ENCODE assay signal across 26 cellular contexts in the genomic region with DNA sequence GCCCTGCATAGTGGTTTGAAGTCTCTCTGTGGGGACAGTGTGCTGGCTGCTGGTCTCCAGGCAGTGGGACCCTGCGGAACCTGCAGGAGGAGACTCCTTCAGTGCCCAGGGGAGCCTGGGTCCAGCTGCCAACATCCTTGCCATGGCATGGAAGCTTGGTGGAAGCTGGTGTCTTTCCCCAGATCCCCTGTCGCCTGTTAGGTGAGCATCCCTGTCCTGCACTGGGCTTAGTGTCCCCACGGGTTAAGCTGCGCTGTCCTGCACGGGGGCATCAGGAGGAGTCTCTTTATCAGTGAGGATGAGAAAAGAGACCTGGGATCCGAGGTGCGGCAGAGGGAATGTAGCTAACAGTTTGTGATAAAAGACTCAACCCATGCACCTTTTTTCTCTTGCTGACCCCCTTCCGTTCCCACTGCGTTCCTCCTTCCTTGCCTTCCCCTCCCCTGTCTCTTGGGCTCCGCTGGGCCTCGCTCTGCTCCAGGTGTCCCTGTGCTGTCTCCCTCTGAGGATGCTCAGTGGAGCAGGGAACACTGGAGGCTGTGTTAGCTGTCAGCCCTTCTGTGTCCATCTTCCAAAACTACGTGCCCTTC. TPM values are rescaled to one million over a fixed set of nuclear protein-coding genes. Genes with fewer than 3 reads are reported as not detected.
A peak's percentile ranks its signal among the peaks of the same experiment; 100 is the strongest.
DNase-seq lines count a peak whose midpoint lies in the region; ATAC-seq and TF ChIP-seq lines count a peak whose summit lies in the region.
"Had no signal": no experiment of that assay in that cellular context is flagged by ENCODE, and none has a peak within 500 bp of the region (broad histone marks: within the 10 kb centered on the region; RNA-seq: fewer than 3 reads in every experiment).

No MANE protein-coding gene starts in this region.

- peaks cover 2% of the 10 kb centered on the region for H3K4me1 Mint-ChIP-seq in glutamatergic neuron (ENCODE audit: low read depth, unreplicated experiment)
- H3K4me1 Mint-ChIP-seq: CD4-positive, CD25-positive, alpha-beta regulatory T cell; stimulated activated effector memory CD8-positive, alpha-beta T cell treated with anti-CD3 and anti-CD28 coated beads, Interleukin-12 subunit alpha, Interleukin-12 subunit beta, amount 100 ng/mL, for 72 hours had no signal

- H3K4me3 Mint-ChIP-seq in glutamatergic neuron (ENCODE audit: unreplicated experiment) = no peak overlapping the region
- H3K4me3 Mint-ChIP-seq: activated T-helper 1 cell treated with anti-CD3 and anti-CD28 coated beads, Interleukin-12 subunit alpha, Interleukin-12 subunit beta, Interleukin-2, Interleukin-4 antibody, amounts not matched to agents 30 ng/mL and 10 ng/mL and 1 ng/mL, durations not matched to agents 14 hours and 24 hours and 36 hours; CD4-positive, CD25-positive, alpha-beta regulatory T cell; dendritic cell treated with granulocyte-macrophage colony-stimulating factor and Interleukin-4, amounts not matched to agents 40 ng/mL and 50 ng/mL, for 4 days; stimulated activated effector memory CD8-positive, alpha-beta T cell treated with anti-CD3 and anti-CD28 coated beads, Interleukin-12 subunit alpha, Interleukin-12 subunit beta, amount 100 ng/mL, for 72 hours; T-helper 17 cell had no signal

- H3K4me3 ChIP-seq in WERI-Rb-1 (ENCODE audit: low read depth, low read length) = no peak overlapping the region
- H3K4me3 ChIP-seq in spleen = no peak overlapping the region
- H3K4me3 ChIP-seq: GM23248, left ventricle myocardium inferior, PC-9 had no signal

- ATAC-seq in HG02610 (IDR thresholded peaks at IDR 0.05; ENCODE audit: unreplicated experiment) = no peak
- ATAC-seq: stimulated activated effector memory CD8-positive, alpha-beta T cell treated with anti-CD3 and anti-CD28 coated beads, Interleukin-12 subunit alpha, Interleukin-12 subunit beta, amount 100 ng/mL, for 72 hours; T-helper 17 cell had no signal

- DNase-seq in activated CD8-positive, alpha-beta memory T cell treated with anti-CD3 and anti-CD28 coated beads for 24 hours = peak; percentile 44
- no peak for DNase-seq in activated CD8-positive, alpha-beta memory T cell treated with anti-CD3 and anti-CD28 coated beads, Interleukin-2, amount 50 U/mL, for 4 hours
- DNase-seq in WERI-Rb-1 = peak; percentile 6
- peak; percentile 13 for DNase-seq in glutamatergic neuron
- peak; percentile 36 for DNase-seq in spleen
- no peak for DNase-seq in AG08395 (ENCODE audit: low spot score)
- no peak for DNase-seq in nucleus accumbens (lab: John Stamatoyannopoulos, UW)
- DNase-seq: activated CD4-positive, alpha-beta T cell treated with anti-CD3 and anti-CD28 coated beads for 4 hours; CD4-positive, CD25-positive, alpha-beta regulatory T cell; central memory CD4-positive, alpha-beta T cell; DND-41; GF-D8; GM23248; left ventricle myocardium inferior; NCI-H146; NCI-H345; PC-9; SHP77; stimulated activated CD4-positive, alpha-beta T cell treated with anti-CD3 and anti-CD28 coated beads, Interleukin-15, amount 100 ng/mL, for 24 hours; T-helper 17 cell had no signal

- intact Hi-C loops in spleen (cut with DNase I; ENCODE audit: low total_unique reads) = no loop called here

- 95 to 98% (median 96%) methylated on average over 10 to 12 of the region's 12 CpGs for WGBS in spleen, 5 donors

- TF ChIP-seq CTCF in WERI-Rb-1 (IDR thresholded peaks at IDR 0.05; ENCODE audit: low read depth, low read length) (no peak), glutamatergic neuron (IDR thresholded peaks at IDR 0.05; ENCODE audit: partially characterized antibody, unreplicated experiment) (no peak), spleen (IDR thresholded peaks at IDR 0.05 in 8 of 11, conservative IDR thresholded peaks at IDR 0.05 in 3 of 11) (no peak)

- no peak for TF ChIP-seq POLR2A in spleen (IDR thresholded peaks at IDR 0.05)

- peaks cover 26% of the 10 kb centered on the region for H3K36me3 Mint-ChIP-seq in glutamatergic neuron (ENCODE audit: unreplicated experiment)

- H3K36me3 ChIP-seq in WERI-Rb-1 (no peaks in the 10 kb centered on the region), spleen (peaks cover 0 to 96% (median 53%) of the 10 kb centered on the region in 6 donors)

- H3K27me3 Mint-ChIP-seq in glutamatergic neuron (ENCODE audit: unreplicated experiment) = no peaks in the 10 kb centered on the region
- H3K27me3 Mint-ChIP-seq: CD4-positive, CD25-positive, alpha-beta regulatory T cell; dendritic cell treated with granulocyte-macrophage colony-stimulating factor and Interleukin-4, amounts not matched to agents 40 ng/mL and 50 ng/mL, for 4 days; IgD-negative memory B cell; T-helper 17 cell had no signal

- no peaks in the 10 kb centered on the region for H3K4me1 ChIP-seq in spleen
- H3K4me1 ChIP-seq: left ventricle myocardium inferior had no signal

- H3K9me3 Mint-ChIP-seq in glutamatergic neuron (ENCODE audit: unreplicated experiment) = peaks cover 12% of the 10 kb centered on the region

- H3K27ac ChIP-seq in WERI-Rb-1 (no peak overlapping the region), spleen (no peak overlapping the region)
- H3K27ac ChIP-seq: GM23248, left ventricle myocardium inferior, PC-9 had no signal

- H3K9me3 ChIP-seq in WERI-Rb-1 (ENCODE audit: severe bottlenecking) (peaks cover 9% of the 10 kb centered on the region), spleen (peaks cover 0 to 18% (median 15%) of the 10 kb centered on the region in 8 donors)

- H3K27me3 ChIP-seq in WERI-Rb-1 (ENCODE audit: insufficient read depth, low read depth, severe bottlenecking) (no peaks in the 10 kb centered on the region), spleen (replicated peaks in 1 of 7) (no peaks in the 10 kb centered on the region)

- no peak overlapping the region for H3K27ac Mint-ChIP-seq in glutamatergic neuron (ENCODE audit: unreplicated experiment)
- H3K27ac Mint-ChIP-seq: activated T-helper 1 cell treated with anti-CD3 and anti-CD28 coated beads, Interleukin-12 subunit alpha, Interleukin-12 subunit beta, Interleukin-2, Interleukin-4 antibody, amounts not matched to agents 30 ng/mL and 10 ng/mL and 1 ng/mL, durations not matched to agents 14 hours and 24 hours and 36 hours; dendritic cell treated with granulocyte-macrophage colony-stimulating factor and Interleukin-4, amounts not matched to agents 40 ng/mL and 50 ng/mL, for 4 days; stimulated activated effector memory CD8-positive, alpha-beta T cell treated with anti-CD3 and anti-CD28 coated beads, Interleukin-12 subunit alpha, Interleukin-12 subunit beta, amount 100 ng/mL, for 72 hours; T-helper 17 cell had no signal

RNA-seq across cellular contexts. Expression of a gene that starts 59.3 kb away (rescaled TPM):
- total RNA-seq in glutamatergic neuron (ENCODE audit: unreplicated experiment) (65.7 TPM), spleen (10 to 100 TPM; 20.9 to 31.4 (median 24.5) TPM)
- 10 to 100 TPM in 1 of 3 donors, 1 to 10 TPM in 2; 6.9 to 12.0 (median 9.5) TPM for polyA plus RNA-seq in spleen
- total RNA-seq: GM23248, myocyte had no signal
- polyA plus RNA-seq: GM23248 had no signal

Comparison
In these comparisons a context has a peak if more than half of its experiments do, and no peak if none do; other contexts are left out.
1. DNase-seq: peak in activated CD8-positive, alpha-beta memory T cell treated with anti-CD3 and anti-CD28 coated beads for 24 hours (single experiment), WERI-Rb-1 (single experiment), glutamatergic neuron (single experiment) and spleen (single experiment); none in activated CD8-positive, alpha-beta memory T cell treated with anti-CD3 and anti-CD28 coated beads, Interleukin-2, amount 50 U/mL, for 4 hours (single experiment), AG08395 (single experiment) and nucleus accumbens (0 of 56).